9 cellular contexts compared by ENCODE assay signal in genomic region chr13:46575321-46575721, GRCh38. TPM values are rescaled to one million over a fixed set of nuclear protein-coding genes. Genes with fewer than 3 reads are reported as not detected.
DNase-seq lines count a peak whose midpoint lies in the region; ATAC-seq and TF ChIP-seq lines count a peak whose summit lies in the region.
"Had no signal": no experiment of that assay in that cellular context is flagged by ENCODE, and none has a peak within 500 bp of the region (broad histone marks: within the 10 kb centered on the region; RNA-seq: fewer than 3 reads in every experiment).

No MANE protein-coding gene starts in this region.

- H3K4me3 Mint-ChIP-seq in stimulated activated effector memory CD8-positive, alpha-beta T cell treated with anti-CD3 and anti-CD28 coated beads, Interleukin-12 subunit alpha, Interleukin-12 subunit beta, amount 100 ng/mL, for 72 hours: no peak overlapping the region

- TF ChIP-seq POLR2A in right lobe of liver (IDR thresholded peaks at IDR 0.05): no peak

- ATAC-seq in HG02852 (IDR thresholded peaks at IDR 0.05; ENCODE audit: unreplicated experiment): peak; percentile 28
- peak; percentile 39 for ATAC-seq in left lung
- no peak for ATAC-seq in right lobe of liver
- no peak for ATAC-seq in GM18867 (IDR thresholded peaks at IDR 0.05; ENCODE audit: unreplicated experiment)
- ATAC-seq in stimulated activated effector memory CD8-positive, alpha-beta T cell treated with anti-CD3 and anti-CD28 coated beads, Interleukin-12 subunit alpha, Interleukin-12 subunit beta, amount 100 ng/mL, for 72 hours: no peak
- no peak for ATAC-seq in GM18519 (IDR thresholded peaks at IDR 0.05; ENCODE audit: low FRiP score, unreplicated experiment)

- no peak for TF ChIP-seq CTCF in GM12864 (IDR thresholded peaks at IDR 0.05; ENCODE audit: low read depth, low read length, missing control alignments)
- TF ChIP-seq CTCF in left lung (IDR thresholded peaks at IDR 0.05): no peak
- no peak for TF ChIP-seq CTCF in right lobe of liver (IDR thresholded peaks at IDR 0.05)

- H3K4me1 Mint-ChIP-seq in stimulated activated effector memory CD8-positive, alpha-beta T cell treated with anti-CD3 and anti-CD28 coated beads, Interleukin-12 subunit alpha, Interleukin-12 subunit beta, amount 100 ng/mL, for 72 hours: peaks cover 51% of the 10 kb centered on the region

- H3K4me1 ChIP-seq in adipocyte (ENCODE audit: control insufficient read depth, insufficient read depth, low read length) (peaks cover 19% of the 10 kb centered on the region), left lung (peaks cover 15 to 42% of the 10 kb centered on the region in 2 donors), right lobe of liver (peaks cover 0 to 10% (median under 1%) of the 10 kb centered on the region in 4 donors)

- H3K36me3 ChIP-seq in adipocyte (ENCODE audit: control insufficient read depth, insufficient read depth, low read length, severe bottlenecking) (no peaks in the 10 kb centered on the region), left lung (no peaks in the 10 kb centered on the region), right lobe of liver (no peaks in the 10 kb centered on the region)

- 45% methylated on average over 2 of the region's 2 CpGs for WGBS in right lobe of liver (ENCODE audit: insufficient coverage, low coverage, low lambda C conversion rate, missing lambda C conversion rate)

- H3K36me3 Mint-ChIP-seq in stimulated activated effector memory CD8-positive, alpha-beta T cell treated with anti-CD3 and anti-CD28 coated beads, Interleukin-12 subunit alpha, Interleukin-12 subunit beta, amount 100 ng/mL, for 72 hours: no peaks in the 10 kb centered on the region

- DNase-seq in GM12864 (ENCODE audit: low read depth) (peak; percentile 77), adipocyte (ENCODE audit: low read depth) (peak; percentile 4), left lung (no peak), right lobe of liver (no peak)
- no peak for DNase-seq in stimulated activated effector memory CD8-positive, alpha-beta T cell treated with anti-CD3 and anti-CD28 coated beads, Interleukin-12 subunit alpha, Interleukin-12 subunit beta, amount 100 ng/mL, for 72 hours (ENCODE audit: low spot score in 2 of 2)

- no peak overlapping the region for H3K27ac Mint-ChIP-seq in stimulated activated effector memory CD8-positive, alpha-beta T cell treated with anti-CD3 and anti-CD28 coated beads, Interleukin-12 subunit alpha, Interleukin-12 subunit beta, amount 100 ng/mL, for 72 hours

- H3K27ac ChIP-seq in left lung: no peak overlapping the region
- no peak overlapping the region for H3K27ac ChIP-seq in right lobe of liver
- H3K27ac ChIP-seq: KMS-11 had no signal

- H3K4me3 ChIP-seq in GM12864 (ENCODE audit: low read depth, low read length) (peak overlapping the region; percentile 1; the same call in 1 of the 2 replicates), adipocyte (ENCODE audit: low read length) (peak overlapping the region; percentile 28), left lung (no peak overlapping the region), right lobe of liver (no peak overlapping the region)

- H3K9me3 ChIP-seq in adipocyte (ENCODE audit: control insufficient read depth, low read length) (no peaks in the 10 kb centered on the region), left lung (no peaks in the 10 kb centered on the region), right lobe of liver (no peaks in the 10 kb centered on the region)

- no peak overlapping the region for H3K9ac ChIP-seq in adipocyte (ENCODE audit: low read length)
- H3K9ac ChIP-seq: KMS-11 had no signal

- intact Hi-C loops in left lung (cut with DNase I) (no loop called here), right lobe of liver (cut with DNase I) (no loop called here)

- no peaks in the 10 kb centered on the region for H3K27me3 ChIP-seq in adipocyte (replicated peaks; ENCODE audit: control insufficient read depth, insufficient read depth, low read length)
- no peaks in the 10 kb centered on the region for H3K27me3 ChIP-seq in left lung
- H3K27me3 ChIP-seq in right lobe of liver: no peaks in the 10 kb centered on the region

- no peaks in the 10 kb centered on the region for H3K9me3 Mint-ChIP-seq in stimulated activated effector memory CD8-positive, alpha-beta T cell treated with anti-CD3 and anti-CD28 coated beads, Interleukin-12 subunit alpha, Interleukin-12 subunit beta, amount 100 ng/mL, for 72 hours

RNA-seq across cellular contexts. Expression of gene LRCH1, which starts 22.4 kb away (rescaled TPM):
- 10 to 100 TPM; 16.1 to 17.7 TPM for total RNA-seq in left lung
- total RNA-seq in right lobe of liver: 1 to 10 TPM; 5.4 to 9.6 (median 7.7) TPM

Comparison
In these comparisons a context has a peak if more than half of its experiments do, and no peak if none do; other contexts are left out.
1. DNase-seq: peak in GM12864 (single experiment) and adipocyte (single experiment); none in left lung (0 of 2), right lobe of liver (0 of 3) and stimulated activated effector memory CD8-positive, alpha-beta T cell treated with anti-CD3 and anti-CD28 coated beads, Interleukin-12 subunit alpha, Interleukin-12 subunit beta, amount 100 ng/mL, for 72 hours (0 of 2).
2. H3K4me3 ChIP-seq: peak in GM12864 (single experiment) and adipocyte (single experiment); none in left lung (0 of 2) and right lobe of liver (0 of 3).
3. ATAC-seq: peak in HG02852 (single experiment) and left lung (single experiment); none in right lobe of liver (0 of 4), GM18867 (single experiment), stimulated activated effector memory CD8-positive, alpha-beta T cell treated with anti-CD3 and anti-CD28 coated beads, Interleukin-12 subunit alpha, Interleukin-12 subunit beta, amount 100 ng/mL, for 72 hours (single experiment) and GM18519 (single experiment).